Comparison of ENCODE assay signal across 1 cellular context in genomic region chr15:75058127-75058905, GRCh38.
A peak's percentile ranks its signal among the peaks of the same experiment; 100 is the strongest.
TF ChIP-seq lines count a peak whose summit lies in the region.

No MANE protein-coding gene starts in this region.

TF ChIP-seq in Ishikawa, 13 proteins besides CTCF, POLR2A, EP300 and RAD21 (continued from another document):
- TF ChIP-seq REST (IDR thresholded peaks at IDR 0.05; ENCODE audit: low read depth): peak; percentile 48; the same call in 1 of the 2 replicates
